In genomic region chr14:92650581-92651105, GRCh38 we compare ENCODE assay signal across 10 cellular contexts.
A peak's percentile ranks its signal among the peaks of the same experiment; 100 is the strongest.
DNase-seq lines count a peak whose midpoint lies in the region; TF ChIP-seq lines count a peak whose summit lies in the region.
"Had no signal": no experiment of that assay in that cellular context is flagged by ENCODE, and none has a peak within 500 bp of the region (broad histone marks: within the 10 kb centered on the region; RNA-seq: fewer than 3 reads in every experiment).

No MANE protein-coding gene starts in this region.

- intact Hi-C loops in posterior vena cava (cut with DNase I): no loop called here

- no peaks in the 10 kb centered on the region for H3K27me3 Mint-ChIP-seq in mesothelial cell of epicardium (ENCODE audit: low read depth)
- peaks cover 3% of the 10 kb centered on the region for H3K27me3 Mint-ChIP-seq in nephron progenitor cell (ENCODE audit: low read depth, poor library complexity)

- peaks cover 33% of the 10 kb centered on the region for H3F3A ChIP-seq in GM23248 (ENCODE audit: insufficient read depth)

- TF ChIP-seq CTCF in C4-2B (conservative IDR thresholded peaks at IDR 0.05) (no peak), osteoblast (IDR thresholded peaks at IDR 0.05; ENCODE audit: extremely low read depth, low read depth, low read length) (no peak), mesothelial cell of epicardium (IDR thresholded peaks at IDR 0.05; ENCODE audit: unreplicated experiment) (no peak), nephron progenitor cell (IDR thresholded peaks at IDR 0.05) (no peak)

- H3K9me2 ChIP-seq in GM23248 (ENCODE audit: insufficient read depth): no peaks in the 10 kb centered on the region

- no peak for DNase-seq in GM23248
- DNase-seq in osteoblast (ENCODE audit: insufficient read length, low spot score, missing footprints): no peak
- DNase-seq in mesothelial cell of epicardium (ENCODE audit: low spot score in 2 of 2, unreplicated experiment in 2 of 2): no peak
- DNase-seq in nephron progenitor cell: no peak
- DNase-seq in posterior vena cava (ENCODE audit: low spot score): no peak
- DNase-seq in stimulated activated CD4-positive, alpha-beta T cell treated with anti-CD3 and anti-CD28 coated beads, Interleukin-4, amount 100 ng/mL, for 1 hour: no peak
- DNase-seq: cortex of kidney, DMS153 had no signal

- H3K9me3 ChIP-seq in GM23248 (ENCODE audit: low read depth) (no peaks in the 10 kb centered on the region), osteoblast (ENCODE audit: low read depth, low read length) (no peaks in the 10 kb centered on the region)

- H3K36me3 Mint-ChIP-seq in mesothelial cell of epicardium: peaks cover 4% of the 10 kb centered on the region
- H3K36me3 Mint-ChIP-seq in nephron progenitor cell (ENCODE audit: low read depth): no peaks in the 10 kb centered on the region

- WGBS in GM23248 (ENCODE audit: low coverage in 1 of 2, low lambda C conversion rate in 2 of 2, missing lambda C conversion rate in 2 of 2), 2 experiments: 91 to 94% methylated on average over 12 of the region's 12 CpGs

- no peak overlapping the region for H3K4me3 ChIP-seq in GM23248
- H3K4me3 ChIP-seq in osteoblast (ENCODE audit: insufficient read depth, low read length): no peak overlapping the region

- H2AFZ ChIP-seq in GM23248: no peak overlapping the region
- no peak overlapping the region for H2AFZ ChIP-seq in osteoblast (ENCODE audit: low read length)

- in situ Hi-C loops in GM23248 (cut with MboI): no loop called here

- H3K27ac ChIP-seq in C4-2B (peak overlapping the region; percentile 77), GM23248 (peak overlapping the region; percentile 5; the same call in 1 of the 2 replicates), angular gyrus (ENCODE audit: low read depth, low read length) (peak overlapping the region; percentile 4), osteoblast (ENCODE audit: low read depth, low read length) (peak overlapping the region; percentile 99)

- no peaks in the 10 kb centered on the region for H4K20me1 ChIP-seq in GM23248 (ENCODE audit: insufficient read depth)
- no peaks in the 10 kb centered on the region for H4K20me1 ChIP-seq in osteoblast (ENCODE audit: insufficient read depth, low read length)

- H3K4me2 ChIP-seq in GM23248 (ENCODE audit: unreplicated experiment) (no peak overlapping the region), osteoblast (ENCODE audit: insufficient read depth, low read length) (no peak overlapping the region)

- no peak overlapping the region for H3K27ac Mint-ChIP-seq in mesothelial cell of epicardium
- H3K27ac Mint-ChIP-seq in nephron progenitor cell: no peak overlapping the region

- H3K27me3 ChIP-seq in GM23248 (replicated peaks; ENCODE audit: insufficient read depth) (no peaks in the 10 kb centered on the region), osteoblast (ENCODE audit: insufficient read depth, low read length) (no peaks in the 10 kb centered on the region)

- H3K4me3 Mint-ChIP-seq in mesothelial cell of epicardium (no peak overlapping the region), nephron progenitor cell (no peak overlapping the region)

- H3K9me3 Mint-ChIP-seq in mesothelial cell of epicardium (no peaks in the 10 kb centered on the region), nephron progenitor cell (peaks cover 5% of the 10 kb centered on the region)

- H3K79me2 ChIP-seq in GM23248 (ENCODE audit: insufficient read depth) (no peaks in the 10 kb centered on the region), osteoblast (ENCODE audit: insufficient read depth, low read length) (no peaks in the 10 kb centered on the region)

- H3K36me3 ChIP-seq in GM23248 (ENCODE audit: low read depth): peaks cover 7% of the 10 kb centered on the region; the same call in 1 of the 2 replicates
- no peaks in the 10 kb centered on the region for H3K36me3 ChIP-seq in osteoblast (ENCODE audit: insufficient read depth, low read length)

- H3K4me1 ChIP-seq in GM23248 (ENCODE audit: insufficient read depth): peaks cover 43% of the 10 kb centered on the region
- peaks cover 47% of the 10 kb centered on the region for H3K4me1 ChIP-seq in osteoblast (ENCODE audit: insufficient read depth, low read length)

- no peak overlapping the region for H3K9ac ChIP-seq in GM23248

- H3K4me1 Mint-ChIP-seq in mesothelial cell of epicardium (peaks cover 6% of the 10 kb centered on the region), nephron progenitor cell (peaks cover 7% of the 10 kb centered on the region)

Comparison
In these comparisons a context has a peak if more than half of its experiments do, and no peak if none do; other contexts are left out.
1. H3K27ac ChIP-seq: peak in every context shown above with its lines; median percentile 99 in osteoblast; 77 in C4-2B; 5 in GM23248; 4 in angular gyrus.